Comparison of ENCODE assay signal across 1 cellular context in the genomic region with DNA sequence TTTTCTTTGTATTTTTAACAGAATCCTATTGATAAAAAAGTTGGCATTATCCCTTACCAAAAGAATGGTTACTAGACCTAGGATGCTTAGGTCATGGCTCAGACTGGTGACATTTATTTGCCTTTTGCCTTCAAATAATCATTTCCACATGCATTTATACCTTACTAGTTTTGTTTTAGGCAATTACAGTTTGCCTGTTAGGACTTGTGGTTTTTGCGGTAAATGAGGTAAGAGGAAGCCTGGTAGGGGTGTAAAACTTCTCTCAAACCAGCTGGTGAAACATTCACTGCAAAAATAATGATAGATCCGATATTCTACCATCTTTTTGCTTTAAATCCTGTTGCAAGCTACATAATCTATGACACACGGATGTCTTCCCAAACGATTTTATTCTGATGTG.
TF ChIP-seq lines count a peak whose summit lies in the region.

No MANE protein-coding gene starts in this region.

TF ChIP-seq in SK-N-SH, 30 proteins besides CTCF, POLR2A, EP300 and RAD21 (continued from another document):
- TF ChIP-seq, protein P1, sequence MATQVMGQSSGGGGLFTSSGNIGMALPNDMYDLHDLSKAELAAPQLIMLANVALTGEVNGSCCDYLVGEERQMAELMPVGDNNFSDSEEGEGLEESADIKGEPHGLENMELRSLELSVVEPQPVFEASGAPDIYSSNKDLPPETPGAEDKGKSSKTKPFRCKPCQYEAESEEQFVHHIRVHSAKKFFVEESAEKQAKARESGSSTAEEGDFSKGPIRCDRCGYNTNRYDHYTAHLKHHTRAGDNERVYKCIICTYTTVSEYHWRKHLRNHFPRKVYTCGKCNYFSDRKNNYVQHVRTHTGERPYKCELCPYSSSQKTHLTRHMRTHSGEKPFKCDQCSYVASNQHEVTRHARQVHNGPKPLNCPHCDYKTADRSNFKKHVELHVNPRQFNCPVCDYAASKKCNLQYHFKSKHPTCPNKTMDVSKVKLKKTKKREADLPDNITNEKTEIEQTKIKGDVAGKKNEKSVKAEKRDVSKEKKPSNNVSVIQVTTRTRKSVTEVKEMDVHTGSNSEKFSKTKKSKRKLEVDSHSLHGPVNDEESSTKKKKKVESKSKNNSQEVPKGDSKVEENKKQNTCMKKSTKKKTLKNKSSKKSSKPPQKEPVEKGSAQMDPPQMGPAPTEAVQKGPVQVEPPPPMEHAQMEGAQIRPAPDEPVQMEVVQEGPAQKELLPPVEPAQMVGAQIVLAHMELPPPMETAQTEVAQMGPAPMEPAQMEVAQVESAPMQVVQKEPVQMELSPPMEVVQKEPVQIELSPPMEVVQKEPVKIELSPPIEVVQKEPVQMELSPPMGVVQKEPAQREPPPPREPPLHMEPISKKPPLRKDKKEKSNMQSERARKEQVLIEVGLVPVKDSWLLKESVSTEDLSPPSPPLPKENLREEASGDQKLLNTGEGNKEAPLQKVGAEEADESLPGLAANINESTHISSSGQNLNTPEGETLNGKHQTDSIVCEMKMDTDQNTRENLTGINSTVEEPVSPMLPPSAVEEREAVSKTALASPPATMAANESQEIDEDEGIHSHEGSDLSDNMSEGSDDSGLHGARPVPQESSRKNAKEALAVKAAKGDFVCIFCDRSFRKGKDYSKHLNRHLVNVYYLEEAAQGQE (IDR thresholded peaks at IDR 0.05; ENCODE audit: low read depth, low read length), result no peak
- TF ChIP-seq ELF1 (IDR thresholded peaks at IDR 0.05), result 0 out of 2 replicates have a peak, but pooled peaks have one; percentile 5
- TF ChIP-seq TEAD4 (IDR thresholded peaks at IDR 0.05; ENCODE audit: borderline replicate concordance, insufficient read depth), result peak; percentile 51; the same call in 1 of the 2 replicates
- no peak for TF ChIP-seq TAF1 (IDR thresholded peaks at IDR 0.05; ENCODE audit: borderline replicate concordance, low read depth, low read length)
- TF ChIP-seq, protein P2, sequence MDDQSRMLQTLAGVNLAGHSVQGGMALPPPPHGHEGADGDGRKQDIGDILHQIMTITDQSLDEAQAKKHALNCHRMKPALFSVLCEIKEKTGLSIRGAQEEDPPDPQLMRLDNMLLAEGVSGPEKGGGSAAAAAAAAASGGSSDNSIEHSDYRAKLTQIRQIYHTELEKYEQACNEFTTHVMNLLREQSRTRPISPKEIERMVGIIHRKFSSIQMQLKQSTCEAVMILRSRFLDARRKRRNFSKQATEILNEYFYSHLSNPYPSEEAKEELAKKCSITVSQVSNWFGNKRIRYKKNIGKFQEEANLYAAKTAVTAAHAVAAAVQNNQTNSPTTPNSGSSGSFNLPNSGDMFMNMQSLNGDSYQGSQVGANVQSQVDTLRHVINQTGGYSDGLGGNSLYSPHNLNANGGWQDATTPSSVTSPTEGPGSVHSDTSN (IDR thresholded peaks at IDR 0.05), result peak; percentile 53; the same call in 1 of the 2 replicates
- peak; percentile 78 for TF ChIP-seq NFIC (IDR thresholded peaks at IDR 0.05; ENCODE audit: borderline replicate concordance)
- no peak for TF ChIP-seq SMC3 (IDR thresholded peaks at IDR 0.05; ENCODE audit: low read depth, low read length)
- TF ChIP-seq GATA2 (CRISPR knock-in tag; IDR thresholded peaks at IDR 0.05), result no peak
- TF ChIP-seq RFX5 (IDR thresholded peaks at IDR 0.05; ENCODE audit: low read length), result no peak
- TF ChIP-seq YY1 (IDR thresholded peaks at IDR 0.05; ENCODE audit: low read depth), result no peak
- no peak for TF ChIP-seq SIN3A (IDR thresholded peaks at IDR 0.05; ENCODE audit: borderline replicate concordance, low read depth, low read length)
- TF ChIP-seq GABPA (IDR thresholded peaks at IDR 0.05; ENCODE audit: low read depth), result no peak
- TF ChIP-seq, protein P3, sequence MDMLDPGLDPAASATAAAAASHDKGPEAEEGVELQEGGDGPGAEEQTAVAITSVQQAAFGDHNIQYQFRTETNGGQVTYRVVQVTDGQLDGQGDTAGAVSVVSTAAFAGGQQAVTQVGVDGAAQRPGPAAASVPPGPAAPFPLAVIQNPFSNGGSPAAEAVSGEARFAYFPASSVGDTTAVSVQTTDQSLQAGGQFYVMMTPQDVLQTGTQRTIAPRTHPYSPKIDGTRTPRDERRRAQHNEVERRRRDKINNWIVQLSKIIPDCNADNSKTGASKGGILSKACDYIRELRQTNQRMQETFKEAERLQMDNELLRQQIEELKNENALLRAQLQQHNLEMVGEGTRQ (IDR thresholded peaks at IDR 0.05; ENCODE audit: borderline replicate concordance, low read depth, low read length), result no peak
- TF ChIP-seq EZH2phosphoT487 (IDR thresholded peaks at IDR 0.05; ENCODE audit: borderline replicate concordance, low read depth), result no peak
- TF ChIP-seq RCOR1 (IDR thresholded peaks at IDR 0.05; ENCODE audit: low read length), result no peak
- no peak for TF ChIP-seq MXI1 (IDR thresholded peaks at IDR 0.05; ENCODE audit: low read depth, low read length)
- no peak for TF ChIP-seq NRF1 (IDR thresholded peaks at IDR 0.05; ENCODE audit: low read depth, low read length)
- TF ChIP-seq POLR2AphosphoS5 (IDR thresholded peaks at IDR 0.05; ENCODE audit: low read depth, low read length), result no peak; the same call in 1 of the 2 replicates
- peak; percentile 55 for TF ChIP-seq JUND (IDR thresholded peaks at IDR 0.05)
- TF ChIP-seq, protein P4, sequence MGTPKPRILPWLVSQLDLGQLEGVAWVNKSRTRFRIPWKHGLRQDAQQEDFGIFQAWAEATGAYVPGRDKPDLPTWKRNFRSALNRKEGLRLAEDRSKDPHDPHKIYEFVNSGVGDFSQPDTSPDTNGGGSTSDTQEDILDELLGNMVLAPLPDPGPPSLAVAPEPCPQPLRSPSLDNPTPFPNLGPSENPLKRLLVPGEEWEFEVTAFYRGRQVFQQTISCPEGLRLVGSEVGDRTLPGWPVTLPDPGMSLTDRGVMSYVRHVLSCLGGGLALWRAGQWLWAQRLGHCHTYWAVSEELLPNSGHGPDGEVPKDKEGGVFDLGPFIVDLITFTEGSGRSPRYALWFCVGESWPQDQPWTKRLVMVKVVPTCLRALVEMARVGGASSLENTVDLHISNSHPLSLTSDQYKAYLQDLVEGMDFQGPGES (IDR thresholded peaks at IDR 0.05; ENCODE audit: low read depth, low read length), result no peak
- TF ChIP-seq FOXJ3 (CRISPR knock-in tag; IDR thresholded peaks at IDR 0.05), result no peak
TF ChIP-seq in SK-N-SH: peak in this region for 8.
